In genomic region chr2:236485519-236485918, GRCh38 we compare ENCODE assay signal across 29 cellular contexts.
"Had no signal": no experiment of that assay in that cellular context is flagged by ENCODE, and none has a peak within 500 bp of the region (broad histone marks: within the 10 kb centered on the region; RNA-seq: fewer than 3 reads in every experiment).

No MANE protein-coding gene starts in this region.

- DNase-seq: activated CD4-positive, alpha-beta memory T cell treated with anti-CD3 and anti-CD28 coated beads for 36 hours; activated CD4-positive, alpha-beta T cell treated with anti-CD3 and anti-CD28 coated beads for 4 hours; activated CD4-positive, alpha-beta T cell treated with anti-CD3 and anti-CD28 coated beads, Interleukin-2, amount 50 U/mL, for 1 hour; activated CD4-positive, CD25-positive, alpha-beta regulatory T cell treated with anti-CD3 and anti-CD28 coated beads, Interleukin-2, amount 50 U/mL, for 72 hours; activated CD8-positive, alpha-beta memory T cell treated with anti-CD3 and anti-CD28 coated beads, Interleukin-2, amount 50 U/mL, for 4 hours; activated gamma-delta T cell treated with Interleukin-2 at 50 U/mL for 16 hours; activated naive CD4-positive, alpha-beta T cell treated with anti-CD3 and anti-CD28 coated beads for 36 hours; activated T-cell treated with anti-CD3 and anti-CD28 coated beads for 4 hours; activated T-cell treated with anti-CD3 and anti-CD28 coated beads, Interleukin-2, amount 50 U/mL, for 4 hours; adrenal gland; body of pancreas; MM.1S; MV-4-11; NCI-H1092; NCI-H1436 treated with DMSO at 0.1 percent for 48 hours; NCI-H2029; NCI-H345; NCI-H748 treated with DMSO at 0.1 percent for 48 hours; NK-92 treated with Interleukin-12 subunit alpha and Interleukin-12 subunit beta, amount 100 ng/mL, for 24 hours; PC-9; Right ventricle myocardium superior; SW 1271; T-helper 1 cell; T-helper 2 cell; T-helper 9 cell had no signal

- H3K27ac ChIP-seq: adrenal gland, body of pancreas, breast epithelium, KMS-11, PC-9, RWPE1 had no signal

- H2AFZ ChIP-seq: PC-9 had no signal

- ATAC-seq: activated naive CD4-positive, alpha-beta T cell treated with anti-CD3 and anti-CD28 coated beads, Interleukin-2, amount 50 U/mL, for 72 hours; activated T-cell treated with anti-CD3 and anti-CD28 coated beads, Interleukin-2, amount 50 U/mL, for 4 hours; body of pancreas had no signal

- H3K4me1 ChIP-seq: adrenal gland, body of pancreas, breast epithelium had no signal

- H3K4me2 ChIP-seq: KMS-11, PC-9 had no signal

- H3K27me3 ChIP-seq: adrenal gland, body of pancreas, breast epithelium had no signal

- H3K4me3 ChIP-seq: adrenal gland, body of pancreas, breast epithelium, PC-9 had no signal

- H3K9ac ChIP-seq: KMS-11 had no signal

- H3K36me3 ChIP-seq: adrenal gland, breast epithelium had no signal
